Comparison of ENCODE assay signal across 1 cellular context in the genomic region with DNA sequence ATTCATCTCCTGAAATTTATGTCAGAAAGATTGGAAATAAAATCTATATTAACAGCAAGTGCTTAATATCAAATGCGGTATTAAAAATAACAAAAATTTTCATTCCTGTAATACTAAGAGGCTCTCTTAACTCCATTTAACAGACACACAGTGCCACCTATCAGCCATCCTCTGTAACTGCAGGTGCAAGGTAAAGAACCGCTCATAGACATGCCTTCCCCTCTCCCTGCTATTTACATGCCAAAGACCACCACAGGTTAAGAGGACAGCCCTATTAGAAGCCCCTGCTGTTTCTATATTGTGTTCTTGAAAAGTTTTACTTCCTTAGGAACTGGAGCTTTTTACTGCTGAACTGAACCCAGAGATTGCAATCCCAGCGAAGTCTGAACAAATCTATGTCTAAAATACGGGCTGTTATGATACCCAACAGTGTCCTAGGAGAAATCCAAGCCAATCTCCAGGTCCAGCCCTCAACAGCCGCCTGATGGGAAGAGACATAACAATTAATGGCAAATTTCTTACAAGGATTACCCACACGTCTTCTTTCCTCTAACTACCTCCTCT.
TF ChIP-seq lines count a peak whose summit lies in the region.

No MANE protein-coding gene starts in this region.

TF ChIP-seq in K562, 482 proteins besides CTCF, POLR2A, EP300 and RAD21:
- TF ChIP-seq SMC3 (conservative IDR thresholded peaks at IDR 0.05; ENCODE audit: insufficient read depth, low read depth, low read length) = peak; percentile 51; the same call in 1 of the 2 replicates
- TF ChIP-seq DEAF1 (CRISPR knock-in tag; IDR thresholded peaks at IDR 0.05) = peak; percentile 74
- TF ChIP-seq FOXK2 (conservative IDR thresholded peaks at IDR 0.05 in 1 of 2, IDR thresholded peaks at IDR 0.05 in 1 of 2; ENCODE audit: low read depth in 2 of 2) = 0 out of 4 replicates have a peak, but pooled peaks of 1 of the 2 experiments have one; percentile 21
- 0 out of 2 replicates have a peak, but pooled peaks have one; percentile 17 for TF ChIP-seq CC2D1A (IDR thresholded peaks at IDR 0.05)
